Comparison of ENCODE assay signal across 10 cellular contexts in the genomic region with DNA sequence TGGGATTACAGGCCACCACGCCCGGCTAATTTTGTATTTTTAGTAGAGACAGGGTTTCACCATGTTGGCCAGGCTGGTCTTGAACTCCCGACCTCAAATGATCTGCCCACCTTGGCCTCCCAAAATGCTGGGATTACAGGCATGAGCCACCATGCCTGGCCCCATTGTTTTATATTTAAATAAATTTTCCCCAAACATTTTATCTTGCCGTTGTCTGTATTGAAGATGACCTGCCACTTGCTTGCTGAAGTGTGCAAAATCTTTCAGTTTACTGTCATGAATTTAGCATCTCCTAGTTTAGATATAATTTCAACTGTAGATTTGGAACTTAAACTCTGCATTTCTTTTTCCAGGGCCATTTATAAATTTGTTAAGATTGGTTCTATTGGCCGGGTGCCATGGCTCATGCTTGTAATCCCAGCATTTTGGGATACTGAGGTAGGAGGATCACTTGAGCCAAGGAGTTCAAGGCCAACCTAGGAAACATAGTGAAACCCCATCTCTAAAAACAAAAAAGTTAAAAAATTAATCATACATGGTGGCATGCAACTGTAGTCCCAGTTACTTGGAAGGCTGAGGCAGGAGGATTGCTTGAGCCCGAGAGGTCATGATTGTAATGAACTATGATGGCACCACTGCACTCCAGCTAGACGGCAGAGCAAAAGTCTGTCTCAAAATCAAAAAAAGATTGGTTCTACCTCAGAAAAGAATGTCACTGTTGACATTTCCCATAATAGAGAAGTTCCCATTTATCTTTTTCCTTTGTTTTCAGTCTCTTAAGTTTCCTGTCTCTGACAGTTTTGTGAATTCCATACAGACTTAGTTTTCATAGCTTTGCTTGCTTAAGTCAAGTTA.
DNase-seq lines count a peak whose midpoint lies in the region; ATAC-seq lines count a peak whose summit lies in the region.
"Had no signal": no experiment of that assay in that cellular context is flagged by ENCODE, and none has a peak within 500 bp of the region (broad histone marks: within the 10 kb centered on the region; RNA-seq: fewer than 3 reads in every experiment).

No MANE protein-coding gene starts in this region.

- no peak for ATAC-seq in stimulated activated effector memory CD8-positive, alpha-beta T cell treated with anti-CD3 and anti-CD28 coated beads, Interleukin-12 subunit alpha, Interleukin-12 subunit beta, amount 100 ng/mL, for 72 hours
- no peak for ATAC-seq in GM21381 (IDR thresholded peaks at IDR 0.05; ENCODE audit: unreplicated experiment)

- H3K27me3 Mint-ChIP-seq in activated CD4-positive, alpha-beta T cell treated with anti-CD3 and anti-CD28 coated beads, Interleukin-2, amount 10 ng/mL, durations not matched to agents 24 days and 14 days: no peaks in the 10 kb centered on the region
- H3K27me3 Mint-ChIP-seq in activated CD4-positive, alpha-beta memory T cell treated with anti-CD3 and anti-CD28 coated beads for 36 hours: no peaks in the 10 kb centered on the region

- intact Hi-C loops in activated CD4-positive, alpha-beta T cell treated with anti-CD3 and anti-CD28 coated beads, Interleukin-2, amount 10 ng/mL, durations not matched to agents 24 days and 14 days (cut with micrococcal nuclease): no loop called here
- intact Hi-C loops in activated CD4-positive, alpha-beta memory T cell treated with anti-CD3 and anti-CD28 coated beads for 36 hours (cut with micrococcal nuclease): no loop called here

- H3K4me3 Mint-ChIP-seq in activated CD4-positive, alpha-beta T cell treated with anti-CD3 and anti-CD28 coated beads, Interleukin-2, amount 10 ng/mL, durations not matched to agents 24 days and 14 days: no peak overlapping the region
- H3K4me3 Mint-ChIP-seq in activated CD4-positive, alpha-beta memory T cell treated with anti-CD3 and anti-CD28 coated beads for 36 hours: no peak overlapping the region
- H3K4me3 Mint-ChIP-seq in stimulated activated effector memory CD8-positive, alpha-beta T cell treated with anti-CD3 and anti-CD28 coated beads, Interleukin-12 subunit alpha, Interleukin-12 subunit beta, amount 100 ng/mL, for 72 hours: no peak overlapping the region

- H3K27ac Mint-ChIP-seq in activated CD4-positive, alpha-beta T cell treated with anti-CD3 and anti-CD28 coated beads, Interleukin-2, amount 10 ng/mL, durations not matched to agents 24 days and 14 days: peak overlapping the region; percentile 69
- H3K27ac Mint-ChIP-seq in activated CD4-positive, alpha-beta memory T cell treated with anti-CD3 and anti-CD28 coated beads for 36 hours: peak overlapping the region; percentile 79
- H3K27ac Mint-ChIP-seq in stimulated activated effector memory CD8-positive, alpha-beta T cell treated with anti-CD3 and anti-CD28 coated beads, Interleukin-12 subunit alpha, Interleukin-12 subunit beta, amount 100 ng/mL, for 72 hours: peak overlapping the region; percentile 56

- H3K4me1 Mint-ChIP-seq in activated CD4-positive, alpha-beta T cell treated with anti-CD3 and anti-CD28 coated beads, Interleukin-2, amount 10 ng/mL, durations not matched to agents 24 days and 14 days: peaks cover 37% of the 10 kb centered on the region
- H3K4me1 Mint-ChIP-seq in activated CD4-positive, alpha-beta memory T cell treated with anti-CD3 and anti-CD28 coated beads for 36 hours (ENCODE audit: low read depth): peaks cover 47% of the 10 kb centered on the region
- peaks cover 13% of the 10 kb centered on the region for H3K4me1 Mint-ChIP-seq in stimulated activated effector memory CD8-positive, alpha-beta T cell treated with anti-CD3 and anti-CD28 coated beads, Interleukin-12 subunit alpha, Interleukin-12 subunit beta, amount 100 ng/mL, for 72 hours

- peaks cover 36% of the 10 kb centered on the region for H3K36me3 Mint-ChIP-seq in activated CD4-positive, alpha-beta T cell treated with anti-CD3 and anti-CD28 coated beads, Interleukin-2, amount 10 ng/mL, durations not matched to agents 24 days and 14 days (ENCODE audit: low read depth)
- peaks cover 28% of the 10 kb centered on the region for H3K36me3 Mint-ChIP-seq in activated CD4-positive, alpha-beta memory T cell treated with anti-CD3 and anti-CD28 coated beads for 36 hours
- H3K36me3 Mint-ChIP-seq in stimulated activated effector memory CD8-positive, alpha-beta T cell treated with anti-CD3 and anti-CD28 coated beads, Interleukin-12 subunit alpha, Interleukin-12 subunit beta, amount 100 ng/mL, for 72 hours: peaks cover 78% of the 10 kb centered on the region

- POLR2A ChIA-PET in activated CD4-positive, alpha-beta memory T cell treated with anti-CD3 and anti-CD28 coated beads for 36 hours (lab: Charles Lee): interaction anchor here (17.1 kb wide), 1 partner anchor 45 kb away, joined by 1283 read pairs; no protein-coding TSS in a partner anchor

- CTCF ChIA-PET in activated CD4-positive, alpha-beta memory T cell treated with anti-CD3 and anti-CD28 coated beads for 36 hours (lab: Charles Lee): interaction anchor here (0.7 kb wide), 1 partner anchor 39 kb away, joined by 4 read pairs; no protein-coding TSS in a partner anchor

- DNase-seq in activated CD4-positive, alpha-beta T cell treated with anti-CD3 and anti-CD28 coated beads, Interleukin-2, amount 10 ng/mL, durations not matched to agents 24 days and 14 days: peak; percentile 46
- DNase-seq in activated CD4-positive, alpha-beta T cell treated with anti-CD3 and anti-CD28 coated beads, Interleukin-2, amount 50 U/mL, for 48 hours: no peak
- DNase-seq in activated CD4-positive, alpha-beta memory T cell treated with anti-CD3 and anti-CD28 coated beads for 36 hours: no peak
- DNase-seq in glomerular endothelial cell (ENCODE audit: extremely low read depth, low read depth, low spot score) (peak; percentile 83), NCI-H524 treated with DMSO at 0.1 percent for 48 hours (lab: John Stamatoyannopoulos, UW) (no peak)
- DNase-seq in stimulated activated effector memory CD8-positive, alpha-beta T cell treated with anti-CD3 and anti-CD28 coated beads, Interleukin-12 subunit alpha, Interleukin-12 subunit beta, amount 100 ng/mL, for 72 hours (ENCODE audit: low spot score in 2 of 2): no peak
- DNase-seq in activated effector memory CD4-positive, alpha-beta T cell treated with anti-CD3 and anti-CD28 coated beads, Interleukin-2, amount 50 U/mL, for 16 hours: no peak
- DNase-seq: NCI-H1092, T1000 had no signal

- peaks cover 3% of the 10 kb centered on the region for H3K9me3 Mint-ChIP-seq in activated CD4-positive, alpha-beta T cell treated with anti-CD3 and anti-CD28 coated beads, Interleukin-2, amount 10 ng/mL, durations not matched to agents 24 days and 14 days
- H3K9me3 Mint-ChIP-seq in activated CD4-positive, alpha-beta memory T cell treated with anti-CD3 and anti-CD28 coated beads for 36 hours: no peaks in the 10 kb centered on the region
- H3K9me3 Mint-ChIP-seq in stimulated activated effector memory CD8-positive, alpha-beta T cell treated with anti-CD3 and anti-CD28 coated beads, Interleukin-12 subunit alpha, Interleukin-12 subunit beta, amount 100 ng/mL, for 72 hours: no peaks in the 10 kb centered on the region

Comparison
In these comparisons a context has a peak if more than half of its experiments do, and no peak if none do; other contexts are left out.
1. DNase-seq: peak in activated CD4-positive, alpha-beta T cell treated with anti-CD3 and anti-CD28 coated beads, Interleukin-2, amount 10 ng/mL, durations not matched to agents 24 days and 14 days (single experiment) and glomerular endothelial cell (single experiment); none in activated CD4-positive, alpha-beta T cell treated with anti-CD3 and anti-CD28 coated beads, Interleukin-2, amount 50 U/mL, for 48 hours (0 of 2), activated CD4-positive, alpha-beta memory T cell treated with anti-CD3 and anti-CD28 coated beads for 36 hours (single experiment), stimulated activated effector memory CD8-positive, alpha-beta T cell treated with anti-CD3 and anti-CD28 coated beads, Interleukin-12 subunit alpha, Interleukin-12 subunit beta, amount 100 ng/mL, for 72 hours (0 of 2), activated effector memory CD4-positive, alpha-beta T cell treated with anti-CD3 and anti-CD28 coated beads, Interleukin-2, amount 50 U/mL, for 16 hours (single experiment) and NCI-H524 treated with DMSO at 0.1 percent for 48 hours (single experiment).
2. Peak in every context shown above with its lines, with median percentiles within 50 percentile points of each other: H3K27ac Mint-ChIP-seq.